ENCODE assay signal across 22 cellular contexts in the genomic region with DNA sequence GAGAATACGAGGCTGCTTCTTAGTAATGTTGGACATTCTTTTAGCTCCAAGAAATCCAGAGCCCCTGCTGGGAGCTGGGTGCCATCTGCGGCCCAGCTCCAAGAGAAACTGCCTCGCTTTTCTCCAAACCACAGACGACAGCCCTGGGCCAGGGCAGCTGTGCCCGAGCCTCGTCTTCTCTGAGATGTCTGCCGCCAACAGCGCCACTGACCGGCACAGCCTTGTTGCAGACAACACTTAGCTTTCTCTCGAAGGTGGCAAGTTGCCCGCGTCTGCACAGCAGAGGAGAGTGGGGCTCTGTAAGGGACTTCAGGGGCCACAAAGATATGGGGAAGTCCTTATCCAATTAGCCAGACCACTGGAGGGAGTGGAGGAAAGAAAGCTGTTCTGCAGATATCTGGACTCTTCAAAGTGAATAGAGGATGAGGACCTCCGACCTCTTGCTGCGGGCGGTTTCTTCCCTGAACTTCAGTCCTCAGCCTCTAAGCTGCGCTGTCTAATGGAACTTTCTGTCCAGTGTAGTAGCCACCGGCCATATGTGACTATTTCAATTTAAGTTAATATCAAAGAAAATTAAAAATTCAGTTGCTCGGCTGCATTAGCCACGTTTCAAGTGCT.
A peak's percentile ranks its signal among the peaks of the same experiment; 100 is the strongest.
DNase-seq lines count a peak whose midpoint lies in the region; ATAC-seq, FAIRE-seq and TF ChIP-seq lines count a peak whose summit lies in the region.
"Had no signal": no experiment of that assay in that cellular context is flagged by ENCODE, and none has a peak within 500 bp of the region (broad histone marks: within the 10 kb centered on the region; RNA-seq: fewer than 3 reads in every experiment).

No MANE protein-coding gene starts in this region.

- intact Hi-C loops in left colon (cut with DNase I, micrococcal nuclease), result no loop called here

- no peak overlapping the region for H2BK5ac ChIP-seq in H1 (ENCODE audit: low read depth, low read length)

- no peak overlapping the region for H3K14ac ChIP-seq in H1 (ENCODE audit: insufficient read length)

- no peak overlapping the region for H3K4ac ChIP-seq in H1 (replicated peaks; ENCODE audit: insufficient read length, low read depth, low read length)

- H3K27me3 ChIP-seq in H1 (replicated peaks in 1 of 4; ENCODE audit: control insufficient read depth in 3 of 4, extremely low read depth in 1 of 4, insufficient read depth in 3 of 4, low read length in 3 of 4) (no peaks in the 10 kb centered on the region; a peak in 1 of 7 replicates), right atrium auricular region (no peaks in the 10 kb centered on the region)
- H3K27me3 ChIP-seq: BLaER1 treated with 17β-estradiol and CSF1 and Interleukin-3, amounts not matched to agents 10 nM and 100 nM had no signal

- TF ChIP-seq RAD21 in H1 (IDR thresholded peaks at IDR 0.05 in 1 of 2, conservative IDR thresholded peaks at IDR 0.05 in 1 of 2; ENCODE audit: low read depth in 2 of 2, low read length in 2 of 2), result no peak; a peak in 1 of 4 replicates

- peaks cover under 1% of the 10 kb centered on the region for H3K9me3 Mint-ChIP-seq in T-helper 2 cell treated with Interferon-gamma antibody and Interleukin-4, amounts not matched to agents 5 μg/mL and 100 μg/mL, for 36 hours
- H3K9me3 Mint-ChIP-seq in chondrocyte (ENCODE audit: low read depth), result peaks cover 5% of the 10 kb centered on the region
- H3K9me3 Mint-ChIP-seq: activated T-cell treated with anti-CD3 and anti-CD28 coated beads, Interleukin-2, amount 50 U/mL, for 24 hours had no signal

- no peak overlapping the region for H3K4me2 ChIP-seq in H1 (ENCODE audit: insufficient read depth in 1 of 2, low read depth in 2 of 2, low read length in 2 of 2)

- no peak overlapping the region for H2BK20ac ChIP-seq in H1 (ENCODE audit: low read length)

- no peaks in the 10 kb centered on the region for H3K36me3 ChIP-seq in H1 (ENCODE audit: control insufficient read depth in 2 of 4, insufficient read depth in 4 of 4, low read length in 3 of 4)
- H3K36me3 ChIP-seq in right atrium auricular region, result no peaks in the 10 kb centered on the region
- H3K36me3 ChIP-seq: adrenal gland; BLaER1 treated with 17β-estradiol and CSF1 and Interleukin-3, amounts not matched to agents 10 nM and 100 nM; heart left ventricle had no signal

- 0 out of 4 replicates have a peak, but pooled peaks cover 0 to 2% of the 10 kb centered on the region in 2 experiments for H3K9me3 ChIP-seq in H1 (ENCODE audit: insufficient read depth in 2 of 2, low read depth in 1 of 2, low read length in 1 of 2)
- no peaks in the 10 kb centered on the region for H3K9me3 ChIP-seq in right atrium auricular region
- H3K9me3 ChIP-seq: adrenal gland, heart left ventricle had no signal

- no peaks in the 10 kb centered on the region for H3K23me2 ChIP-seq in H1 (ENCODE audit: low read depth, low read length)

- peak in 1 of 3 experiments; percentile 14; a peak in 1 of 4 replicates for TF ChIP-seq CTCF in H1 (IDR thresholded peaks at IDR 0.05; ENCODE audit: control extremely low read depth in 1 of 3, insufficient read depth in 1 of 3, low read depth in 1 of 3, low read length in 3 of 3)
- TF ChIP-seq CTCF in right atrium auricular region (IDR thresholded peaks at IDR 0.05), result no peak
- TF ChIP-seq CTCF in chondrocyte (IDR thresholded peaks at IDR 0.05), result no peak

- H2BK12ac ChIP-seq in H1 (ENCODE audit: low read depth, low read length), result no peak overlapping the region

- no peak overlapping the region; the same call in 1 of the 2 replicates for H3K18ac ChIP-seq in H1 (ENCODE audit: extremely low read depth, low read length)

- no peak for ATAC-seq in left colon
- ATAC-seq: heart left ventricle had no signal

- H3K27ac ChIP-seq in H1 (ENCODE audit: low read depth, low read length) (no peak overlapping the region), right atrium auricular region (no peak overlapping the region)
- H3K27ac ChIP-seq: adrenal gland; BLaER1 treated with 17β-estradiol and CSF1 and Interleukin-3, amounts not matched to agents 10 nM and 100 nM; GM23248; heart left ventricle; RWPE1 had no signal

- H3K27ac Mint-ChIP-seq in T-helper 2 cell treated with Interferon-gamma antibody and Interleukin-4, amounts not matched to agents 5 μg/mL and 100 μg/mL, for 36 hours, result no peak overlapping the region
- no peak overlapping the region for H3K27ac Mint-ChIP-seq in chondrocyte (ENCODE audit: unreplicated experiment)
- H3K27ac Mint-ChIP-seq: activated T-cell treated with anti-CD3 and anti-CD28 coated beads, Interleukin-2, amount 50 U/mL, for 24 hours; type B pancreatic cell had no signal

- no peaks in the 10 kb centered on the region for H3K36me3 Mint-ChIP-seq in T-helper 2 cell treated with Interferon-gamma antibody and Interleukin-4, amounts not matched to agents 5 μg/mL and 100 μg/mL, for 36 hours (ENCODE audit: low read depth)
- H3K36me3 Mint-ChIP-seq in chondrocyte (ENCODE audit: low read depth), result no peaks in the 10 kb centered on the region
- H3K36me3 Mint-ChIP-seq: type B pancreatic cell had no signal

- DNase-seq in C1 segment of cervical spinal cord (lab: John Stamatoyannopoulos, UW) (peak in 9 of 14 donors; percentile 5 to 47 (median 11)), OCI-M2 (lab: John Stamatoyannopoulos, UW; ENCODE audit: unreplicated experiment) (peak; percentile 10), H1 (ENCODE audit: low read depth in 1 of 2, low spot score in 2 of 2) (no peak), nucleus accumbens (lab: John Stamatoyannopoulos, UW) (peak in 41 of 56 donors; percentile 5 to 73 (median 31)), left colon (no peak), right atrium auricular region (ENCODE audit: low spot score) (no peak), chondrocyte (ENCODE audit: low spot score) (no peak)
- DNase-seq in T-helper 2 cell treated with Interferon-gamma antibody and Interleukin-4, amounts not matched to agents 5 μg/mL and 100 μg/mL, for 36 hours (ENCODE audit: low spot score), result no peak
- DNase-seq: activated CD4-positive, alpha-beta T cell treated with anti-CD3 and anti-CD28 coated beads for 1 hour; activated naive CD4-positive, alpha-beta T cell; activated T-cell treated with anti-CD3 and anti-CD28 coated beads, Interleukin-2, amount 50 U/mL, for 24 hours; adrenal gland; GM23248; heart left ventricle; NCI-H2081; NCI-H446; NK-92 treated with Interleukin-12 subunit alpha and Interleukin-12 subunit beta, amount 100 ng/mL, for 24 hours; stimulated activated CD4-positive, alpha-beta T cell treated with anti-CD3 and anti-CD28 coated beads, Interleukin-15, amount 100 ng/mL, for 24 hours had no signal

- H4K5ac ChIP-seq in H1 (ENCODE audit: insufficient read length, low read depth, low read length), result no peak overlapping the region

- H2AFZ ChIP-seq in H1 (ENCODE audit: low read length), result no peak overlapping the region
- H2AFZ ChIP-seq: GM23248 had no signal

- H4K8ac ChIP-seq in H1 (ENCODE audit: extremely low read depth, insufficient read depth, low read length), result peak overlapping the region; percentile 26; the same call in 1 of the 2 replicates

- H2BK15ac ChIP-seq in H1 (ENCODE audit: low read length), result peak overlapping the region; percentile 25; the same call in 1 of the 2 replicates

- no peak for FAIRE-seq in H1 (lab: Jason Lieb, UNC)
- FAIRE-seq: endothelial cell of umbilical vein had no signal

- H3K4me3 ChIP-seq in H1 (ENCODE audit: extremely low read depth in 1 of 4, insufficient read depth in 2 of 4, low read depth in 3 of 4, low read length in 4 of 4) (no peak overlapping the region), right atrium auricular region (no peak overlapping the region)
- H3K4me3 ChIP-seq: adrenal gland; BLaER1 treated with 17β-estradiol and CSF1 and Interleukin-3, amounts not matched to agents 10 nM and 100 nM; GM23248; heart left ventricle had no signal

- H3K23ac ChIP-seq in H1 (ENCODE audit: insufficient read length), result no peak overlapping the region

- peaks cover 2 to 16% (median 8%) of the 10 kb centered on the region in 4 experiments; a peak in 6 of 7 replicates for H3K4me1 ChIP-seq in H1 (replicated peaks in 1 of 4; ENCODE audit: control insufficient read depth in 3 of 4, insufficient read depth in 4 of 4, low read length in 3 of 4)
- no peaks in the 10 kb centered on the region for H3K4me1 ChIP-seq in right atrium auricular region
- H3K4me1 ChIP-seq: adrenal gland, heart left ventricle had no signal

- peak overlapping the region; percentile 16 for H4K91ac ChIP-seq in H1 (replicated peaks; ENCODE audit: insufficient read length, low read length)

- H3K56ac ChIP-seq in H1 (replicated peaks; ENCODE audit: insufficient read length, low read depth, low read length), result no peak overlapping the region

- H2AK5ac ChIP-seq in H1 (ENCODE audit: low read depth, low read length), result no peak overlapping the region

- H3K27me3 Mint-ChIP-seq in T-helper 2 cell treated with Interferon-gamma antibody and Interleukin-4, amounts not matched to agents 5 μg/mL and 100 μg/mL, for 36 hours (ENCODE audit: low read depth), result peaks cover 5% of the 10 kb centered on the region
- peaks cover 55% of the 10 kb centered on the region for H3K27me3 Mint-ChIP-seq in chondrocyte (ENCODE audit: low read depth)

- no peak for TF ChIP-seq EP300 in H1 (IDR thresholded peaks at IDR 0.05; ENCODE audit: borderline replicate concordance in 1 of 2, low read depth in 2 of 2, low read length in 2 of 2)

- H3K79me2 ChIP-seq in H1 (ENCODE audit: control insufficient read depth in 1 of 2, insufficient read depth in 2 of 2, low read length in 2 of 2), result no peaks in the 10 kb centered on the region

- no peaks in the 10 kb centered on the region for H4K20me1 ChIP-seq in H1 (replicated peaks in 1 of 2; ENCODE audit: control insufficient read depth in 1 of 2, insufficient read depth in 2 of 2, low read length in 2 of 2)
- H4K20me1 ChIP-seq: BLaER1 treated with 17β-estradiol and CSF1 and Interleukin-3, amounts not matched to agents 10 nM and 100 nM had no signal

- no peaks in the 10 kb centered on the region for H3K79me1 ChIP-seq in H1 (ENCODE audit: low read depth, low read length)

- no peak for TF ChIP-seq POLR2A in H1 (IDR thresholded peaks at IDR 0.05; ENCODE audit: control extremely low read depth in 1 of 2, low read depth in 2 of 2, low read length in 2 of 2)

- CTCF ChIA-PET in H1 (lab: Charles Lee; ENCODE audit: partially characterized antibody), result interaction anchor here (0.8 to 1.5 kb wide), 10 partner anchors 13 to 231 kb away, joined by 3 to 5 read pairs (median 3); a partner anchor contains a TSS

- H3K9ac ChIP-seq in H1 (replicated peaks in 1 of 4; ENCODE audit: extremely low read depth in 1 of 4, low read depth in 3 of 4, low read length in 3 of 4), result no peak overlapping the region
- H3K9ac ChIP-seq: BLaER1 treated with 17β-estradiol and CSF1 and Interleukin-3, amounts not matched to agents 10 nM and 100 nM; GM23248 had no signal

- 90% methylated on average over 19 of the region's 19 CpGs; no CpG with 5 or more reads in 1 of the 2 experiments for WGBS in H1 (ENCODE audit: extremely low coverage in 1 of 2, insufficient coverage in 1 of 2, insufficient read length in 1 of 2, insufficient replicate concordance in 2 of 2, low coverage in 1 of 2, low lambda C conversion rate in 2 of 2, missing lambda C conversion rate in 1 of 2), 2 experiments

- H3K4me1 Mint-ChIP-seq in T-helper 2 cell treated with Interferon-gamma antibody and Interleukin-4, amounts not matched to agents 5 μg/mL and 100 μg/mL, for 36 hours (ENCODE audit: low read depth), result no peaks in the 10 kb centered on the region
- no peaks in the 10 kb centered on the region for H3K4me1 Mint-ChIP-seq in chondrocyte (ENCODE audit: low read depth)

- no peak overlapping the region for H2BK120ac ChIP-seq in H1 (replicated peaks; ENCODE audit: low read depth, low read length)

- POLR2A ChIA-PET in H1 (lab: Charles Lee; ENCODE audit: partially characterized antibody), result interaction anchor here (0.7 to 1.5 kb wide), 3 partner anchors 9 to 202 kb away, joined by 3 to 4 read pairs (median 3); no protein-coding TSS in a partner anchor

- H3K4me3 Mint-ChIP-seq in T-helper 2 cell treated with Interferon-gamma antibody and Interleukin-4, amounts not matched to agents 5 μg/mL and 100 μg/mL, for 36 hours, result no peak overlapping the region
- H3K4me3 Mint-ChIP-seq in chondrocyte (ENCODE audit: unreplicated experiment), result no peak overlapping the region
- H3K4me3 Mint-ChIP-seq: activated T-cell treated with anti-CD3 and anti-CD28 coated beads, Interleukin-2, amount 50 U/mL, for 24 hours; type B pancreatic cell had no signal

Comparison
In these comparisons a context has a peak if more than half of its experiments do, and no peak if none do; other contexts are left out.
1. DNase-seq: peak in C1 segment of cervical spinal cord (9 of 14), OCI-M2 (single experiment) and nucleus accumbens (41 of 56); none in H1 (0 of 2), T-helper 2 cell treated with Interferon-gamma antibody and Interleukin-4, amounts not matched to agents 5 μg/mL and 100 μg/mL, for 36 hours (single experiment), left colon (0 of 2), right atrium auricular region (single experiment) and chondrocyte (single experiment).